ENCODE assay signal across 8 cellular contexts in the genomic region with DNA sequence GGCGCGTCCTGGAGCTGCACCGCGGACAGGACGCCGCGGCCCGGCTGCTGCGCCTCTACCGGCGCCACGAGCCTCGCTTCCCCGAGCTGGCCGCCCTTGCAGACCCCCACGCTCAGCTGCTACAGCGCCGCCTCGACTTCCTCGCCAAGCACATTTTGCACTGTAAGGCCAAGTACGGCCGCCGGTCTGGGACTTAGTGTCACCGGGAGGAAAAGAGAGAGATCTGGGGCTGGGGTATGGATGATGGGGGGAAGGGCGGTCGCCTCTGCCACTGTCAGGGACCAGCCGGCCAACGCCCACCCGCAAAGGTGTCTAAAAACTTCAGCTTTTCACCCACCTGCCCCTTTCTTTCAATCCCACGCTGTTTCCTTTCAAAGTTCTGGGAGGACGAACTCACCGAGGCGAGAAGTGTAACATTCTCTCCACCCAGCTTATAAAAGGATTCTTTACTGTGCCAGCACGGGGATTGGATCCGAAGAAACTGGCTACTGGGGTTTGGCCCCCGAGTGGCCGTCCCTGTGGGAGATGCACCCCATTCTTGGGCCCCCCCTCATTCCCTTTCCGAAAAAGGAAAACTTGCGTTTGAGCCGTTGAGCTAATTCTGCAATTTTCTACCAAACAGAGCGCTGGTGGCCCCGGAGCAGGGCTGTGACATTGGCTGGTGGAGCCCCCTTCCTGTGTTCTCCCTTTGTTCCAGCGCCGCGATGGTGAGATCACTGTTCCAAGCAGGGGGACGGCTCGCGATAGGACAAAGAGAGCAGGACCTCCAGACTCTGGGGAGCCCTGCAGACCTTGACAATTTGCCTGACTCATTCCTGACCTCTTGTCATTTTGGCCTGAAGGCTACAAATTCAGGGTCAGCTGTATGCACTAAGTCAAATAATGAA. TPM values are rescaled to one million over a fixed set of nuclear protein-coding genes. Genes with fewer than 3 reads are reported as not detected.
A peak's percentile ranks its signal among the peaks of the same experiment; 100 is the strongest.
DNase-seq lines count a peak whose midpoint lies in the region; ATAC-seq, FAIRE-seq and TF ChIP-seq lines count a peak whose summit lies in the region.

No MANE protein-coding gene starts in this region.

- no peaks in the 10 kb centered on the region for H3K9me3 Mint-ChIP-seq in Calu3 (ENCODE audit: low read depth, unreplicated experiment)

- peaks cover 17 to 49% (median 38%) of the 10 kb centered on the region in 4 donors for H3K4me1 ChIP-seq in stomach

- 4 to 7% (median 7%) methylated on average over 26 to 48 of the region's 48 CpGs for WGBS in stomach, 5 donors

- no peak for FAIRE-seq in bronchial epithelial cell (lab: Jason Lieb, UNC)

- ATAC-seq in GM21528 (IDR thresholded peaks at IDR 0.05; ENCODE audit: low FRiP score, unreplicated experiment) (peak; percentile 28), GM21367 (IDR thresholded peaks at IDR 0.05; ENCODE audit: unreplicated experiment) (no peak)

- H3K36me3 ChIP-seq in bronchial epithelial cell (ENCODE audit: control insufficient read depth, insufficient read depth, low read length) (no peaks in the 10 kb centered on the region), kidney epithelial cell (ENCODE audit: control insufficient read depth, insufficient read depth, low read length) (no peaks in the 10 kb centered on the region), stomach (no peaks in the 10 kb centered on the region)

- no peak for TF ChIP-seq POLR2A in stomach (IDR thresholded peaks at IDR 0.05)

- H3K36me3 Mint-ChIP-seq in Calu3 (ENCODE audit: insufficient read depth, unreplicated experiment) = peaks cover 29% of the 10 kb centered on the region

- TF ChIP-seq EP300 in stomach (IDR thresholded peaks at IDR 0.05) = no peak

- H3K27ac Mint-ChIP-seq in Calu3 (ENCODE audit: unreplicated experiment) = peak overlapping the region; percentile 27

- H3K4me1 Mint-ChIP-seq in Calu3 (ENCODE audit: low read depth, unreplicated experiment) = peaks cover 42% of the 10 kb centered on the region

- peak; percentile 49 for DNase-seq in Calu3
- DNase-seq in NCI-H526 (lab: John Stamatoyannopoulos, UW) = peak; percentile 71 to 77
- peak; percentile 29 for DNase-seq in bronchial epithelial cell (ENCODE audit: low read depth)
- no peak for DNase-seq in kidney epithelial cell (ENCODE audit: low read depth)
- no peak for DNase-seq in stomach
- no peak for DNase-seq in KG1 (lab: John Stamatoyannopoulos, UW)

- TSS peak; percentile 79 for BruUV-seq in Calu3 (replicated peaks; lab: Mats Ljungman, UMichigan)

- H3K4me3 ChIP-seq in bronchial epithelial cell (ENCODE audit: low read depth, low read length) (peak overlapping the region; percentile 87), kidney epithelial cell (ENCODE audit: low read depth, low read length) (peak overlapping the region; percentile 63), stomach (peak overlapping the region; percentile 60 to 77 (median 63))

- peak overlapping the region; percentile 87 for H3K4me3 Mint-ChIP-seq in Calu3 (ENCODE audit: low read depth, unreplicated experiment)

- no peaks in the 10 kb centered on the region for H3K27me3 Mint-ChIP-seq in Calu3 (ENCODE audit: unreplicated experiment)

- H3K27me3 ChIP-seq in bronchial epithelial cell (ENCODE audit: control insufficient read depth, insufficient read depth, low read length) = no peaks in the 10 kb centered on the region
- H3K27me3 ChIP-seq in kidney epithelial cell (ENCODE audit: control insufficient read depth, insufficient read depth, low read length) = no peaks in the 10 kb centered on the region
- H3K27me3 ChIP-seq in stomach = peaks cover 0 to 81% (median 49%) of the 10 kb centered on the region in 3 donors

- TF ChIP-seq CTCF in Calu3 (IDR thresholded peaks at IDR 0.05; ENCODE audit: unreplicated experiment) = no peak
- peak; percentile 2 for TF ChIP-seq CTCF in bronchial epithelial cell (IDR thresholded peaks at IDR 0.05; ENCODE audit: insufficient read depth, low read length, severe bottlenecking)
- no peak for TF ChIP-seq CTCF in kidney epithelial cell (IDR thresholded peaks at IDR 0.05; ENCODE audit: insufficient read depth, low read length, poor library complexity, severe bottlenecking)
- TF ChIP-seq CTCF in stomach (IDR thresholded peaks at IDR 0.05) = no peak

- H3K9me3 ChIP-seq in stomach = no peaks in the 10 kb centered on the region

- intact Hi-C loops in Calu3 (cut with micrococcal nuclease; ENCODE audit: unreplicated experiment) (loop anchor here (2.0 to 10.0 kb wide), 4 partner anchors 42 to 512 kb away; partner anchors contain the start of gene TRIM44), stomach (cut with DNase I; ENCODE audit: low total_unique reads) (loop anchor here (5.0 to 10.0 kb wide), 3 partner anchors 195 to 647 kb away; no protein-coding TSS in a partner anchor)

- CTCF ChIA-PET in Calu3 (lab: Charles Lee) = interaction anchor here (1.9 kb wide), 1 partner anchor 202 kb away, joined by 13 read pairs; no protein-coding TSS in a partner anchor

- H3K27ac ChIP-seq in stomach = peak overlapping the region in 2 of 5 donors; percentile 80 to 86

RNA-seq across cellular contexts. Expression of gene FJX1, which starts 1.7 kb away (rescaled TPM):
- total RNA-seq in Calu3 (2022) = 19.1 and 19.8 TPM in 2 replicates
- total RNA-seq in bronchial epithelial cell = 11.8 and 24.7 TPM in 2 replicates
- 36.1 and 37.2 TPM in 2 replicates for total RNA-seq in kidney epithelial cell
- 1 to 10 TPM in 2 of 5 donors, under 1 TPM in 1, not detected in 2; 0.45 to 5.2 (median 3.7) TPM for total RNA-seq in stomach
- 1 to 10 TPM in 2 of 3 donors, under 1 TPM in 1; 0.46 to 4.2 (median 2.6) TPM for polyA plus RNA-seq in stomach

RNA-seq across cellular contexts. Expression of gene TRIM44, which starts 42.6 kb away (rescaled TPM):
- 71.3 and 78.2 TPM in 2 replicates for total RNA-seq in Calu3 (2022)
- 5.5 and 9.7 TPM in 2 replicates for total RNA-seq in bronchial epithelial cell
- total RNA-seq in kidney epithelial cell = 40.9 and 56.7 TPM in 2 replicates
- total RNA-seq in stomach = 10 to 100 TPM; 14.5 to 65.3 (median 40.6) TPM
- 10 to 100 TPM in 2 of 3 donors, 1 to 10 TPM in 1; 5.1 to 15.1 (median 13.1) TPM for polyA plus RNA-seq in stomach

Comparison
In these comparisons a context has a peak if more than half of its experiments do, and no peak if none do; other contexts are left out.
1. DNase-seq: peak in Calu3 (single experiment), NCI-H526 (2 of 2) and bronchial epithelial cell (single experiment); none in kidney epithelial cell (single experiment), stomach (single experiment) and KG1 (single experiment).
2. Peak in every context shown above with its lines, with median percentiles within 50 percentile points of each other: H3K4me3 ChIP-seq.